17 cellular contexts compared by ENCODE assay signal in genomic region chr4:7865533-7865932, GRCh38.
"Had no signal": no experiment of that assay in that cellular context is flagged by ENCODE, and none has a peak within 500 bp of the region (broad histone marks: within the 10 kb centered on the region; RNA-seq: fewer than 3 reads in every experiment).

No MANE protein-coding gene starts in this region.

- H3K36me3 ChIP-seq: upper lobe of right lung had no signal

- H3K27me3 ChIP-seq: body of pancreas, dorsolateral prefrontal cortex, foreskin keratinocyte, spleen, upper lobe of right lung had no signal

- H3K4me1 Mint-ChIP-seq: stimulated activated memory B cell treated with anti-CD40 and anti-IgM and Interleukin-4, amounts not matched to agents 10 μg/mL and 1 μg/mL and 100 μg/mL, for 72 hours had no signal

- H3K4me3 Mint-ChIP-seq: activated naive CD8-positive, alpha-beta T cell treated with anti-CD3 and anti-CD28 coated beads, Interleukin-2, amount 10 ng/mL, durations not matched to agents 7 days and 5 days; neural crest cell; stimulated activated memory B cell treated with anti-CD40 and anti-IgM and Interleukin-4, amounts not matched to agents 10 μg/mL and 1 μg/mL and 100 μg/mL, for 72 hours had no signal

- H3K4me1 ChIP-seq: body of pancreas, foreskin keratinocyte, spleen, upper lobe of right lung had no signal

- H3K27ac Mint-ChIP-seq: activated naive CD8-positive, alpha-beta T cell treated with anti-CD3 and anti-CD28 coated beads, Interleukin-2, amount 10 ng/mL, durations not matched to agents 7 days and 5 days; stimulated activated memory B cell treated with anti-CD40 and anti-IgM and Interleukin-4, amounts not matched to agents 10 μg/mL and 1 μg/mL and 100 μg/mL, for 72 hours had no signal

- H3K4me3 ChIP-seq: body of pancreas, dorsolateral prefrontal cortex, spleen, upper lobe of right lung had no signal

- H3K9me3 ChIP-seq: body of pancreas, spleen, upper lobe of right lung had no signal

- ATAC-seq: body of pancreas; foreskin keratinocyte; left lobe of liver; sciatic nerve; stimulated activated memory B cell treated with anti-CD40 and anti-IgM and Interleukin-4, amounts not matched to agents 10 μg/mL and 1 μg/mL and 100 μg/mL, for 72 hours; upper lobe of right lung had no signal

- DNase-seq: activated CD4-positive, alpha-beta T cell treated with anti-CD3 and anti-CD28 coated beads, Interleukin-2, amount 50 U/mL, for 1 hour; activated naive CD8-positive, alpha-beta T cell treated with anti-CD3 and anti-CD28 coated beads, Interleukin-2, amount 10 ng/mL, durations not matched to agents 7 days and 5 days; activated T-cell treated with anti-CD3 and anti-CD28 coated beads for 4 hours; amygdala; body of pancreas; dorsolateral prefrontal cortex; foreskin keratinocyte; kidney; midbrain; spleen; stimulated activated CD4-positive, alpha-beta T cell treated with anti-CD3 and anti-CD28 coated beads, Interleukin-4, amount 100 ng/mL, for 4 hours; T-helper 1 cell; upper lobe of right lung had no signal

- H3K27me3 Mint-ChIP-seq: activated naive CD8-positive, alpha-beta T cell treated with anti-CD3 and anti-CD28 coated beads, Interleukin-2, amount 10 ng/mL, durations not matched to agents 7 days and 5 days had no signal

- H3K27ac ChIP-seq: body of pancreas, foreskin keratinocyte, spleen, upper lobe of right lung had no signal
